ENCODE assay signal across 13 cellular contexts in the genomic region with DNA sequence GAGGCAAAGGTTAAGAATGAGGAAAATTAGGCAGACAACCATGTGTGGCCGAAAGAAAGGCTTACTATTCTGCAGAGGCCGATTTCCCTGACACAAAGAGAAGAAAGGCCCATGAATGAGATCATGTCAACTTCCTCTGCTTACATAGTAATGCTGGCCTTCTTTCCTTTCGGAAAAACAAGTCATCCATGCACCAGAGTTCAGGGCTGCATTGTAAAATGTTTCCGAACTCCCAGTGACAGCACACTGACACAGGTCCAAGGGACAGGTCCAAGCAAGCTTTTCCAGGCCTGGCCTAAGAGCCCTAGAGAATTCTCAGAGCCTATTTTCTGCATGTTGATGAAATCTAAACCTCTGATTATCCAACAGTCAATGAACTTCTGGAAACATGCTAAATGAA.
DNase-seq lines count a peak whose midpoint lies in the region; ATAC-seq lines count a peak whose summit lies in the region.
"Had no signal": no experiment of that assay in that cellular context is flagged by ENCODE, and none has a peak within 500 bp of the region (broad histone marks: within the 10 kb centered on the region; RNA-seq: fewer than 3 reads in every experiment).

No MANE protein-coding gene starts in this region.

- H3K27me3 Mint-ChIP-seq in naive thymus-derived CD4-positive, alpha-beta T cell = peaks cover 0 to 19% (median 11%) of the 10 kb centered on the region in 5 donors
- H3K27me3 Mint-ChIP-seq: CD4-positive, CD25-positive, alpha-beta regulatory T cell had no signal

- peaks cover 4% of the 10 kb centered on the region; the same call in 1 of the 2 replicates for H3K4me1 ChIP-seq in HUES48 (ENCODE audit: control insufficient read depth, insufficient read depth, low read length)
- no peaks in the 10 kb centered on the region for H3K4me1 ChIP-seq in naive thymus-derived CD4-positive, alpha-beta T cell (ENCODE audit: control insufficient read depth in 2 of 2, insufficient read depth in 2 of 2, low read length in 2 of 2)

- H3K4me1 Mint-ChIP-seq in naive thymus-derived CD4-positive, alpha-beta T cell = no peaks in the 10 kb centered on the region
- H3K4me1 Mint-ChIP-seq: CD4-positive, CD25-positive, alpha-beta regulatory T cell; stimulated activated naive CD8-positive, alpha-beta T cell treated with anti-CD3 and anti-CD28 coated beads, Interleukin-15, amount 100 ng/mL, for 72 hours had no signal

- H3K4me3 ChIP-seq in HUES48 (ENCODE audit: low read depth, low read length) = no peak overlapping the region
- H3K4me3 ChIP-seq in naive thymus-derived CD4-positive, alpha-beta T cell (ENCODE audit: low read length) = no peak overlapping the region

- intact Hi-C loops in sciatic nerve (cut with DNase I) = no loop called here
- intact Hi-C loops in naive thymus-derived CD4-positive, alpha-beta T cell (cut with micrococcal nuclease) = no loop called here

- H3K9me3 ChIP-seq in HUES48 (ENCODE audit: control insufficient read depth, insufficient read depth, low read length) = no peaks in the 10 kb centered on the region
- no peaks in the 10 kb centered on the region for H3K9me3 ChIP-seq in naive thymus-derived CD4-positive, alpha-beta T cell (ENCODE audit: control insufficient read depth in 2 of 3, low read length in 3 of 3)

- CTCF ChIA-PET in naive thymus-derived CD4-positive, alpha-beta T cell (lab: Charles Lee) = no interaction called here

- POLR2A ChIA-PET in naive thymus-derived CD4-positive, alpha-beta T cell (lab: Charles Lee) = no interaction called here

- H3K9me3 Mint-ChIP-seq in naive thymus-derived CD4-positive, alpha-beta T cell = peaks cover 0 to 9% (median 4%) of the 10 kb centered on the region in 11 donors
- H3K9me3 Mint-ChIP-seq: activated T-helper 2 cell treated with anti-CD3 and anti-CD28 coated beads, Interferon-gamma antibody, Interleukin-2, Interleukin-4, amounts not matched to agents 10 μg/mL and 5 μg/mL and 100 μg/mL, durations not matched to agents 14 hours and 24 hours and 36 hours had no signal

- H3K27ac Mint-ChIP-seq in naive thymus-derived CD4-positive, alpha-beta T cell = no peak overlapping the region
- H3K27ac Mint-ChIP-seq: activated T-helper 2 cell treated with anti-CD3 and anti-CD28 coated beads, Interferon-gamma antibody, Interleukin-2, Interleukin-4, amounts not matched to agents 10 μg/mL and 5 μg/mL and 100 μg/mL, durations not matched to agents 14 hours and 24 hours and 36 hours; CD4-positive, CD25-positive, alpha-beta regulatory T cell; stimulated activated naive CD8-positive, alpha-beta T cell treated with anti-CD3 and anti-CD28 coated beads, Interleukin-15, amount 100 ng/mL, for 72 hours had no signal

- peak; percentile 96 to 97 for DNase-seq in dermis microvascular lymphatic vessel endothelial cell (ENCODE audit: low read depth in 2 of 2)
- no peak for DNase-seq in sciatic nerve (ENCODE audit: low spot score)
- no peak for DNase-seq in naive thymus-derived CD4-positive, alpha-beta T cell
- no peak for DNase-seq in stimulated activated CD4-positive, alpha-beta T cell treated with anti-CD3 and anti-CD28 coated beads, Interleukin-2, amount 100 ng/mL, for 24 hours
- DNase-seq: CD4-positive, CD25-positive, alpha-beta regulatory T cell; effector memory CD4-positive, alpha-beta T cell; NCI-H1417; stimulated activated naive CD8-positive, alpha-beta T cell treated with anti-CD3 and anti-CD28 coated beads, Interleukin-15, amount 100 ng/mL, for 72 hours had no signal

- no peak overlapping the region for H3K4me3 Mint-ChIP-seq in naive thymus-derived CD4-positive, alpha-beta T cell
- H3K4me3 Mint-ChIP-seq: CD4-positive, CD25-positive, alpha-beta regulatory T cell; stimulated activated naive CD8-positive, alpha-beta T cell treated with anti-CD3 and anti-CD28 coated beads, Interleukin-15, amount 100 ng/mL, for 72 hours had no signal

- H3K36me3 Mint-ChIP-seq in naive thymus-derived CD4-positive, alpha-beta T cell = no peaks in the 10 kb centered on the region
- H3K36me3 Mint-ChIP-seq: CD4-positive, CD25-positive, alpha-beta regulatory T cell had no signal

- peak overlapping the region; percentile 26 for H3K27ac ChIP-seq in HUES48 (ENCODE audit: low read depth, low read length)
- peak overlapping the region; percentile 60 for H3K27ac ChIP-seq in layer of hippocampus (ENCODE audit: low read depth, low read length)
- no peak overlapping the region for H3K27ac ChIP-seq in naive thymus-derived CD4-positive, alpha-beta T cell (ENCODE audit: low read depth, low read length)

- no peaks in the 10 kb centered on the region for H3K36me3 ChIP-seq in HUES48 (ENCODE audit: control insufficient read depth, insufficient read depth, low read length)
- H3K36me3 ChIP-seq in naive thymus-derived CD4-positive, alpha-beta T cell (ENCODE audit: control insufficient read depth in 2 of 3, insufficient read depth in 3 of 3, low read length in 3 of 3) = no peaks in the 10 kb centered on the region

- no peak overlapping the region for H3K9ac ChIP-seq in HUES48 (ENCODE audit: low read depth, low read length)

- ATAC-seq in sciatic nerve (peak; percentile 97), HG02938 (IDR thresholded peaks at IDR 0.05; ENCODE audit: unreplicated experiment) (no peak), GM21390 (IDR thresholded peaks at IDR 0.05; ENCODE audit: unreplicated experiment) (no peak)
- no peak for ATAC-seq in naive thymus-derived CD4-positive, alpha-beta T cell
- ATAC-seq: stimulated activated naive CD8-positive, alpha-beta T cell treated with anti-CD3 and anti-CD28 coated beads, Interleukin-15, amount 100 ng/mL, for 72 hours had no signal

- H3K27me3 ChIP-seq in HUES48 (ENCODE audit: control insufficient read depth, insufficient read depth, low read length) (no peaks in the 10 kb centered on the region), layer of hippocampus (ENCODE audit: control insufficient read depth, insufficient read depth, low read length) (no peaks in the 10 kb centered on the region)
- no peaks in the 10 kb centered on the region for H3K27me3 ChIP-seq in naive thymus-derived CD4-positive, alpha-beta T cell (ENCODE audit: control insufficient read depth in 2 of 2, insufficient read depth in 2 of 2, low read length in 2 of 2)

Comparison
In these comparisons a context has a peak if more than half of its experiments do, and no peak if none do; other contexts are left out.
1. DNase-seq: peak in dermis microvascular lymphatic vessel endothelial cell (2 of 2); none in sciatic nerve (single experiment), naive thymus-derived CD4-positive, alpha-beta T cell (0 of 9) and stimulated activated CD4-positive, alpha-beta T cell treated with anti-CD3 and anti-CD28 coated beads, Interleukin-2, amount 100 ng/mL, for 24 hours (0 of 2).